Comparison of ENCODE assay signal across 32 cellular contexts in the genomic region with DNA sequence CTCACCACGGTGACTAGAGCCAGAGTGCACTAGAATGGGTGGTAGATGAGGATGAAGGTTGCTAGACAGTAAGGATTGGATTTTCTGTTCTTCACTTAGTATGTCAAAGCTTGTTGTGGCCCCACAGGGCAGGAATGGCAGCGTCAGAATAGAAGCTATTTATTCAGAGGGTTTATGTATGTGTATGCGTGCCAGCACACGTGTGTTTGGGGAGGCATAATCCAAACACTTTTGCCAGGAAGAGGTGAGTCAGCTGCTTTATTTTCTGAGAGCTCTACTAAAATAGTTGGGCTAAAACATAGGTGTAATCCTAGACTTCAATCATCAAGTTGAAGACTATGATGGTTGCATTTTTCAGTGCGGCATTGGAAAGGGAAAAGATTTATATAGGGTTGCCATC. TPM values are rescaled to one million over a fixed set of nuclear protein-coding genes. Genes with fewer than 3 reads are reported as not detected.
"Had no signal": no experiment of that assay in that cellular context is flagged by ENCODE, and none has a peak within 500 bp of the region (broad histone marks: within the 10 kb centered on the region; RNA-seq: fewer than 3 reads in every experiment).

No MANE protein-coding gene starts in this region.

- H3K36me3 Mint-ChIP-seq: naive thymus-derived CD8-positive, alpha-beta T cell; natural killer cell treated with Interleukin-12 subunit alpha and Interleukin-12 subunit beta and Interleukin-15 and Interleukin-18, amount 100 ng/mL, for 72 hours; neural progenitor cell; stimulated activated effector memory CD8-positive, alpha-beta T cell treated with anti-CD3 and anti-CD28 coated beads, Interleukin-12 subunit alpha, Interleukin-12 subunit beta, amount 100 ng/mL, for 72 hours; stimulated activated naive B cell treated with anti-CD40 and anti-IgM and Interleukin-4, amounts not matched to agents 10 μg/mL and 1 μg/mL and 100 μg/mL, for 72 hours; type B pancreatic cell had no signal

- H3K4me1 Mint-ChIP-seq: neural progenitor cell; stimulated activated naive CD8-positive, alpha-beta T cell treated with anti-CD3 and anti-CD28 coated beads, Interleukin-15, amount 100 ng/mL, for 72 hours had no signal

- H3K36me3 ChIP-seq: ovary, right lobe of liver, sigmoid colon, suprapubic skin, tibial artery, transverse colon, upper lobe of right lung, uterus had no signal

- ATAC-seq: naive thymus-derived CD8-positive, alpha-beta T cell; natural killer cell treated with Interleukin-12 subunit alpha and Interleukin-12 subunit beta and Interleukin-15 and Interleukin-18, amount 100 ng/mL, for 72 hours; psoas muscle; right cardiac atrium; right lobe of liver; stimulated activated effector memory CD8-positive, alpha-beta T cell treated with anti-CD3 and anti-CD28 coated beads, Interleukin-12 subunit alpha, Interleukin-12 subunit beta, amount 100 ng/mL, for 72 hours; stimulated activated naive B cell treated with anti-CD40 and anti-IgM and Interleukin-4, amounts not matched to agents 10 μg/mL and 1 μg/mL and 100 μg/mL, for 72 hours; stimulated activated naive CD8-positive, alpha-beta T cell treated with anti-CD3 and anti-CD28 coated beads, Interleukin-15, amount 100 ng/mL, for 72 hours; upper lobe of right lung had no signal

- H3K9ac ChIP-seq: neural progenitor cell, parathyroid adenoma had no signal

- H3K4me3 ChIP-seq: neural progenitor cell, ovary, psoas muscle, right lobe of liver, sigmoid colon, suprapubic skin, testis, tibial artery, transverse colon, upper lobe of right lung, uterus had no signal

- H3K27me3 ChIP-seq: neural progenitor cell, ovary, sigmoid colon, suprapubic skin, testis, tibial artery, transverse colon, upper lobe of right lung, uterus had no signal

- H2AFZ ChIP-seq: neural progenitor cell had no signal

- H3K4me3 Mint-ChIP-seq: natural killer cell treated with Interleukin-12 subunit alpha and Interleukin-12 subunit beta and Interleukin-15 and Interleukin-18, amount 100 ng/mL, for 72 hours; neural progenitor cell; stimulated activated effector memory CD8-positive, alpha-beta T cell treated with anti-CD3 and anti-CD28 coated beads, Interleukin-12 subunit alpha, Interleukin-12 subunit beta, amount 100 ng/mL, for 72 hours; stimulated activated naive B cell treated with anti-CD40 and anti-IgM and Interleukin-4, amounts not matched to agents 10 μg/mL and 1 μg/mL and 100 μg/mL, for 72 hours; stimulated activated naive CD8-positive, alpha-beta T cell treated with anti-CD3 and anti-CD28 coated beads, Interleukin-15, amount 100 ng/mL, for 72 hours; type B pancreatic cell had no signal

- H3K9me3 ChIP-seq: ovary, psoas muscle, sigmoid colon, suprapubic skin, testis, transverse colon, upper lobe of right lung, uterus had no signal

- H3K4me1 ChIP-seq: neural progenitor cell, parathyroid adenoma, psoas muscle, right lobe of liver, sigmoid colon, suprapubic skin, testis, tibial artery, transverse colon, upper lobe of right lung, uterus had no signal

- H3K27ac Mint-ChIP-seq: naive thymus-derived CD8-positive, alpha-beta T cell; natural killer cell treated with Interleukin-12 subunit alpha and Interleukin-12 subunit beta and Interleukin-15 and Interleukin-18, amount 100 ng/mL, for 72 hours; neural progenitor cell; progenitor cell of endocrine pancreas; stimulated activated effector memory CD8-positive, alpha-beta T cell treated with anti-CD3 and anti-CD28 coated beads, Interleukin-12 subunit alpha, Interleukin-12 subunit beta, amount 100 ng/mL, for 72 hours; stimulated activated naive B cell treated with anti-CD40 and anti-IgM and Interleukin-4, amounts not matched to agents 10 μg/mL and 1 μg/mL and 100 μg/mL, for 72 hours; stimulated activated naive CD8-positive, alpha-beta T cell treated with anti-CD3 and anti-CD28 coated beads, Interleukin-15, amount 100 ng/mL, for 72 hours; type B pancreatic cell had no signal

- DNase-seq: naive thymus-derived CD8-positive, alpha-beta T cell; occipital lobe; ovary; psoas muscle; right cardiac atrium; right lobe of liver; sigmoid colon; small intestine; stimulated activated CD4-positive, alpha-beta T cell treated with anti-CD3 and anti-CD28 coated beads, Interleukin-15, amount 100 ng/mL, for 24 hours; stimulated activated CD4-positive, alpha-beta T cell treated with anti-CD3 and anti-CD28 coated beads, Interleukin-2, amount 100 ng/mL, for 24 hours; stimulated activated CD4-positive, alpha-beta T cell treated with anti-CD3 and anti-CD28 coated beads, Interleukin-2, amount 100 ng/mL, for 48 hours; stimulated activated CD4-positive, alpha-beta T cell treated with anti-CD3 and anti-CD28 coated beads, Interleukin-4, amount 100 ng/mL, for 24 hours; stimulated activated naive B cell treated with anti-CD40 and anti-IgM and Interleukin-4, amounts not matched to agents 10 μg/mL and 1 μg/mL and 100 μg/mL, for 72 hours; stimulated activated naive CD4-positive, alpha-beta T cell treated with Interleukin-2 at 50 U/mL for 16 hours; stimulated activated naive CD8-positive, alpha-beta T cell treated with anti-CD3 and anti-CD28 coated beads, Interleukin-15, amount 100 ng/mL, for 72 hours; substantia nigra; testis; tibial artery; transverse colon; upper lobe of right lung; uterus had no signal

- H3K79me2 ChIP-seq: parathyroid adenoma had no signal

- H3K4me2 ChIP-seq: neural progenitor cell had no signal

- H3K27me3 Mint-ChIP-seq: progenitor cell of endocrine pancreas, type B pancreatic cell had no signal

- H3K27ac ChIP-seq: neural progenitor cell, ovary, parathyroid adenoma, psoas muscle, right lobe of liver, sigmoid colon, suprapubic skin, testis, tibial artery, transverse colon, upper lobe of right lung, uterus had no signal

- H3K9me3 Mint-ChIP-seq: natural killer cell treated with Interleukin-12 subunit alpha and Interleukin-12 subunit beta and Interleukin-15 and Interleukin-18, amount 100 ng/mL, for 72 hours; stimulated activated effector memory CD8-positive, alpha-beta T cell treated with anti-CD3 and anti-CD28 coated beads, Interleukin-12 subunit alpha, Interleukin-12 subunit beta, amount 100 ng/mL, for 72 hours; stimulated activated naive CD8-positive, alpha-beta T cell treated with anti-CD3 and anti-CD28 coated beads, Interleukin-15, amount 100 ng/mL, for 72 hours had no signal

RNA-seq across cellular contexts. Expression of gene MAGEE2, which starts 1.2 kb away (rescaled TPM):
- total RNA-seq: naive thymus-derived CD8-positive, alpha-beta T cell; natural killer cell treated with Interleukin-12 subunit alpha and Interleukin-12 subunit beta and Interleukin-15 and Interleukin-18, amount 100 ng/mL, for 72 hours; osteoblast; progenitor cell of endocrine pancreas; psoas muscle; renal cortical epithelial cell; right lobe of liver; skeletal muscle tissue; transverse colon; upper lobe of right lung had no signal
- polyA plus RNA-seq: neural cell had no signal
